Comparison of ENCODE assay signal across 8 cellular contexts in genomic region chr2:111119847-111120252, GRCh38. TPM values are rescaled to one million over a fixed set of nuclear protein-coding genes. Genes with fewer than 3 reads are reported as not detected.
DNase-seq lines count a peak whose midpoint lies in the region; ATAC-seq and TF ChIP-seq lines count a peak whose summit lies in the region.

No MANE protein-coding gene starts in this region.

- H3K9me3 Mint-ChIP-seq in endothelial cell (ENCODE audit: unreplicated experiment) = no peaks in the 10 kb centered on the region
- no peaks in the 10 kb centered on the region for H3K9me3 Mint-ChIP-seq in osteocyte (ENCODE audit: unreplicated experiment)

- peak overlapping the region; percentile 91 for H3K4me3 ChIP-seq in PC-3 (ENCODE audit: low read length)

- peaks cover 2% of the 10 kb centered on the region for H3K36me3 Mint-ChIP-seq in endothelial cell (ENCODE audit: low read depth, unreplicated experiment)
- H3K36me3 Mint-ChIP-seq in osteocyte (ENCODE audit: unreplicated experiment) = peaks cover 16% of the 10 kb centered on the region

- H3K9me2 ChIP-seq in PC-3 (replicated peaks; ENCODE audit: low read length) = no peaks in the 10 kb centered on the region

- TSS peak; percentile 18 for BruUV-seq in PC-3 (replicated peaks; lab: Mats Ljungman, UMichigan)

- peaks cover 31% of the 10 kb centered on the region for H3K27me3 Mint-ChIP-seq in endothelial cell (ENCODE audit: unreplicated experiment)
- peaks cover 19% of the 10 kb centered on the region for H3K27me3 Mint-ChIP-seq in osteocyte (ENCODE audit: unreplicated experiment)

- H2AFZ ChIP-seq in PC-3 (ENCODE audit: low read length) = peak overlapping the region; percentile 82

- peak overlapping the region; percentile 60 for H3K27ac ChIP-seq in PC-3 (ENCODE audit: low read length)

- intact Hi-C loops in PC-3 (cut with micrococcal nuclease) (loop anchor here (2.0 to 10.0 kb wide), 4 partner anchors 47 to 579 kb away; no protein-coding TSS in a partner anchor), left colon (cut with DNase I, micrococcal nuclease) (no loop called here)

- H3K4me2 ChIP-seq in PC-3 (ENCODE audit: low read length) = peak overlapping the region; percentile 86

- H3K27ac Mint-ChIP-seq in endothelial cell (ENCODE audit: unreplicated experiment) (no peak overlapping the region), osteocyte (ENCODE audit: unreplicated experiment) (peak overlapping the region; percentile 50)

- ATAC-seq in GM18867 (IDR thresholded peaks at IDR 0.05; ENCODE audit: unreplicated experiment) (peak; percentile 6), PC-3 (no peak), GM21528 (IDR thresholded peaks at IDR 0.05; ENCODE audit: low FRiP score, unreplicated experiment) (no peak), left colon (no peak)

- H3F3A ChIP-seq in PC-3 (ENCODE audit: low read length, unreplicated experiment) = no peaks in the 10 kb centered on the region

- peaks cover 20% of the 10 kb centered on the region for H4K20me1 ChIP-seq in PC-3 (ENCODE audit: low read length)

- POLR2A ChIA-PET in PC-3 (lab: Charles Lee; ENCODE audit: unreplicated experiment) = interaction anchor here (1.2 kb wide), 1 partner anchor 48 kb away, joined by 14 read pairs; no protein-coding TSS in a partner anchor

- CTCF ChIA-PET in PC-3 (lab: Charles Lee) = no interaction called here

- H3K9me3 ChIP-seq in PC-3 (ENCODE audit: low read length) = no peaks in the 10 kb centered on the region

- H3K27me3 ChIP-seq in PC-3 (ENCODE audit: low read length) = no peaks in the 10 kb centered on the region

- H3K36me3 ChIP-seq in PC-3 (ENCODE audit: low read depth, low read length) = peaks cover 9% of the 10 kb centered on the region

- peak overlapping the region; percentile 78 for H3K9ac ChIP-seq in PC-3 (ENCODE audit: low read length)

- H3K4me1 ChIP-seq in PC-3 (ENCODE audit: insufficient read depth, low read length) = peaks cover 16% of the 10 kb centered on the region

- no peak for DNase-seq in PC-3
- DNase-seq in endothelial cell (ENCODE audit: low spot score) = peak; percentile 14
- DNase-seq in osteocyte (ENCODE audit: extremely low spot score, unreplicated experiment) = no peak
- DNase-seq in cerebellar cortex (ENCODE audit: low spot score) = no peak
- no peak for DNase-seq in stimulated activated naive CD4-positive, alpha-beta T cell treated with Interleukin-2 at 50 U/mL for 16 hours (lab: John Stamatoyannopoulos, UW)
- no peak for DNase-seq in left colon

- peaks cover 38% of the 10 kb centered on the region for H3K79me2 ChIP-seq in PC-3 (ENCODE audit: low read length)

- TF ChIP-seq CTCF in PC-3 (conservative IDR thresholded peaks at IDR 0.05; ENCODE audit: low read depth, low read length) = no peak
- TF ChIP-seq CTCF in endothelial cell (IDR thresholded peaks at IDR 0.05; ENCODE audit: unreplicated experiment) = no peak
- TF ChIP-seq CTCF in osteocyte (IDR thresholded peaks at IDR 0.05) = no peak

- peaks cover 16% of the 10 kb centered on the region for H3K4me1 Mint-ChIP-seq in endothelial cell (ENCODE audit: unreplicated experiment)
- H3K4me1 Mint-ChIP-seq in osteocyte (ENCODE audit: unreplicated experiment) = peaks cover 45% of the 10 kb centered on the region

- peak overlapping the region; percentile 77 for H3K4me3 Mint-ChIP-seq in endothelial cell (ENCODE audit: unreplicated experiment)
- peak overlapping the region; percentile 76 for H3K4me3 Mint-ChIP-seq in osteocyte (ENCODE audit: unreplicated experiment)

RNA-seq across cellular contexts. Expression of gene BCL2L11, which starts 0.9 kb away (rescaled TPM):
- total RNA-seq in PC-3 (2014; rRNA removed) (11.3 and 24.6 TPM in 2 replicates), endothelial cell (ENCODE audit: unreplicated experiment) (32.5 TPM), osteocyte (38.9 and 40.4 TPM in 2 replicates), left colon (10 to 100 TPM; 21.2 to 38.6 TPM)
